21 cellular contexts compared by ENCODE assay signal in the genomic region with DNA sequence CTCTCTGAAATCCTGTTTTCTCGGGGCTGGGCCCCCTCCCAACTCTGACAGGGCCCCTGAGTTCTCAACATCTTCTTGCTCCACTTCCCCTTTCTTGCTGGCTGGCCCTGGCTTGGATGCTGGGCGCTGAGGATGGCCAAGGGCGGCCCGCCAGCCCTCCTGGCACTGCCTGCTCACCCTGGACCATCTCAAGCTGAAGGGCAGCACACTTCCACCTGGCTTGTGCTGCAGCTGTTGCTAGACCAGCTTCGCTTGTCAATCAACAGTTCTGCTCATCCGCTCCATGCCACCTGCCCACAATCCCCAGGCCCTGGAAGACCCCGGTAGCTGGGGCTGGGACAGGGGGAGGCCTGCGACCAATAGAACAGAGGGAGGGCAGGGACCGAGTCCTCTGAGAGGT. TPM values are rescaled to one million over a fixed set of nuclear protein-coding genes. Genes with fewer than 3 reads are reported as not detected.
DNase-seq lines count a peak whose midpoint lies in the region; ATAC-seq, FAIRE-seq and TF ChIP-seq lines count a peak whose summit lies in the region.
"Had no signal": no experiment of that assay in that cellular context is flagged by ENCODE, and none has a peak within 500 bp of the region (broad histone marks: within the 10 kb centered on the region; RNA-seq: fewer than 3 reads in every experiment).

No MANE protein-coding gene starts in this region.

- intact Hi-C loops in CD14-positive monocyte (cut with micrococcal nuclease): no loop called here
- intact Hi-C loops in K562 (cut with micrococcal nuclease): no loop called here

- peak overlapping the region in 2 of 7 donors; percentile 26 to 67 for H3K27ac Mint-ChIP-seq in CD14-positive monocyte
- H3K27ac Mint-ChIP-seq: activated CD4-positive, alpha-beta memory T cell treated with anti-CD3 and anti-CD28 coated beads for 36 hours; WTC11 had no signal

- peaks cover 0 to 7% (median 2%) of the 10 kb centered on the region in 3 donors for H3K27me3 Mint-ChIP-seq in CD14-positive monocyte (ENCODE audit: low read depth in 3 of 3)
- H3K27me3 Mint-ChIP-seq: activated CD4-positive, alpha-beta memory T cell treated with anti-CD3 and anti-CD28 coated beads for 36 hours had no signal

- peaks cover 83 to 100% of the 10 kb centered on the region in 2 donors for H3K36me3 Mint-ChIP-seq in CD14-positive monocyte

- H3K27ac ChIP-seq in K562 (ENCODE audit: extremely low read depth, low read depth, low read length): no peak overlapping the region
- H3K27ac ChIP-seq: neutrophil, PC-9, upper lobe of right lung had no signal

- in situ Hi-C loops in K562 (cut with MboI) (no loop called here), KBM-7 (cut with MboI; ENCODE audit: low pct_unique_long_range_greater_than_20kb, low sequenced_read_pairs) (no loop called here)

- no peaks in the 10 kb centered on the region for H4K20me1 ChIP-seq in K562 (replicated peaks; ENCODE audit: control insufficient read depth, insufficient read depth, low read length)

- CTCF ChIA-PET in K562 (lab: Yijun Ruan, JAX; ENCODE audit: low intra/inter-chr PET ratio): no interaction called here

- no TSS peak for BruUV-seq in K562 (replicated peaks; lab: Mats Ljungman, UMichigan)

- FAIRE-seq in GM12891 (lab: Jason Lieb, UNC) (no peak), K562 (lab: Jason Lieb, UNC) (no peak)
- FAIRE-seq: frontal cortex, kidney had no signal

- no peak overlapping the region for H3K9ac ChIP-seq in K562 (ENCODE audit: insufficient read depth in 1 of 2, low read depth in 2 of 2, low read length in 2 of 2)

- POLR2A ChIA-PET in K562 (lab: Yijun Ruan, JAX): interaction anchor here (0.5 to 5.6 kb wide), 2 partner anchors 12 to 118 kb away, joined by 3 to 40 read pairs; a partner anchor contains a TSS

- H3K4me1 ChIP-seq in K562 (replicated peaks in 1 of 2; ENCODE audit: control insufficient read depth in 2 of 2, insufficient read depth in 2 of 2, low read length in 2 of 2): peaks cover 0 to 5% of the 10 kb centered on the region in 2 experiments; a peak in 1 of 5 replicates
- H3K4me1 ChIP-seq: upper lobe of right lung had no signal

- no peak for TF ChIP-seq RAD21 in K562 (CRISPR knock-in tag; conservative IDR thresholded peaks at IDR 0.05 in 1 of 2, IDR thresholded peaks at IDR 0.05 in 1 of 2)

- H3K4me3 ChIP-seq in K562: no peak overlapping the region
- H3K4me3 ChIP-seq: lung, PC-9, upper lobe of right lung had no signal

- no peaks in the 10 kb centered on the region for H3K9me3 Mint-ChIP-seq in CD14-positive monocyte
- H3K9me3 Mint-ChIP-seq: activated CD4-positive, alpha-beta memory T cell treated with anti-CD3 and anti-CD28 coated beads for 36 hours; WTC11 had no signal

- H3K79me2 ChIP-seq in K562 (ENCODE audit: control insufficient read depth, insufficient read depth, low read length): no peaks in the 10 kb centered on the region

- no peaks in the 10 kb centered on the region for H3K27me3 ChIP-seq in K562 (ENCODE audit: control insufficient read depth in 2 of 2, insufficient read depth in 2 of 2, low read length in 2 of 2)
- H3K27me3 ChIP-seq: neutrophil, upper lobe of right lung had no signal

- DNase-seq in CD14-positive monocyte (ENCODE audit: low spot score) (peak; percentile 36), GM12891 (ENCODE audit: insufficient read length, low spot score) (no peak), K562 (ENCODE audit: extremely low read depth in 1 of 4, low spot score in 3 of 4) (no peak), GF-D8 (lab: John Stamatoyannopoulos, UW) (no peak), KBM-7 (no peak)
- DNase-seq in effector CD4-positive, alpha-beta T cell: no peak
- DNase-seq: activated CD4-positive, alpha-beta memory T cell treated with anti-CD3 and anti-CD28 coated beads for 36 hours; activated naive CD4-positive, alpha-beta T cell treated with Interleukin-2 at 50 U/mL for 16 hours; aorta; central memory CD4-positive, alpha-beta T cell; Karpas-422; kidney; NCI-H1092 treated with DMSO at 0.1 percent for 48 hours; NCI-H2029 treated with DMSO at 0.1 percent for 48 hours; PC-9; stimulated activated CD4-positive, alpha-beta T cell treated with anti-CD3 and anti-CD28 coated beads, Interleukin-4, amount 100 ng/mL, for 4 hours; upper lobe of right lung had no signal

- no peak for TF ChIP-seq EP300 in K562 (IDR thresholded peaks at IDR 0.05; ENCODE audit: low read length)

- H3K4me2 ChIP-seq in K562 (ENCODE audit: insufficient read depth, low read length): no peak overlapping the region
- H3K4me2 ChIP-seq: PC-9 had no signal

- H3K4me1 Mint-ChIP-seq in CD14-positive monocyte: no peaks in the 10 kb centered on the region
- H3K4me1 Mint-ChIP-seq: WTC11 had no signal

- H3K9me3 ChIP-seq in K562 (replicated peaks; ENCODE audit: control insufficient read depth, insufficient read depth, low read depth, low read length): no peaks in the 10 kb centered on the region
- H3K9me3 ChIP-seq: neutrophil, upper lobe of right lung had no signal

- no peaks in the 10 kb centered on the region for H3K9me1 ChIP-seq in K562 (ENCODE audit: control insufficient read depth, insufficient read depth, low read length)

- ATAC-seq in K562: no peak
- ATAC-seq: upper lobe of right lung, WTC11 had no signal

- TF ChIP-seq POLR2A in GM12891 (IDR thresholded peaks at IDR 0.05; ENCODE audit: low read depth, low read length): no peak
- no peak for TF ChIP-seq POLR2A in K562 (conservative IDR thresholded peaks at IDR 0.05)

- WGBS in K562 (ENCODE audit: insufficient coverage, low coverage, missing lambda C conversion rate): 92% methylated on average over 5 of the region's 9 CpGs

- H2AFZ ChIP-seq in K562 (ENCODE audit: low read depth, low read length): no peak overlapping the region
- H2AFZ ChIP-seq: PC-9 had no signal

- TF ChIP-seq CTCF in CD14-positive monocyte (IDR thresholded peaks at IDR 0.05): no peak
- no peak for TF ChIP-seq CTCF in K562 (IDR thresholded peaks at IDR 0.05 in 2 of 3, conservative IDR thresholded peaks at IDR 0.05 in 1 of 3; ENCODE audit: insufficient read depth in 2 of 3, low read depth in 1 of 3, low read length in 3 of 3)

- H3K4me3 Mint-ChIP-seq in CD14-positive monocyte: no peak overlapping the region
- H3K4me3 Mint-ChIP-seq: activated CD4-positive, alpha-beta memory T cell treated with anti-CD3 and anti-CD28 coated beads for 36 hours; WTC11 had no signal

- peaks cover 93% of the 10 kb centered on the region; the same call in 2 of the 3 replicates for H3K36me3 ChIP-seq in K562 (ENCODE audit: control insufficient read depth, insufficient read depth, low read length)

RNA-seq across cellular contexts. Expression of a gene that starts 6.9 kb away (rescaled TPM):
- polyA plus RNA-seq in CD14-positive monocyte (10 to 100 TPM; 41.4 to 75.1 TPM), K562 (2011; rRNA removed) (2.9 and 5.1 TPM in 2 replicates), K562 (2014; fragmentation: Illumina TruSeq; extraction: Trizol) (5.4 and 6.3 TPM in 2 replicates), K562 (2014; fragmentation: Nextera tagmentation; extraction: Ambion mirVana) (under 1 TPM; 0.14 to 0.38 TPM), K562 (2014; rRNA removed) (6.8 and 12.5 TPM in 2 replicates)
- 37.7 TPM for polyA plus RNA-seq in GM12891 (2012; ENCODE audit: low read depth, missing spikeins)
- 36.6 and 78.6 TPM in 2 replicates for total RNA-seq in K562 (2011; cell fraction: chromatin; rRNA removed; ENCODE audit: low replicate concordance)
- 26.7 and 27.8 TPM in 2 replicates for total RNA-seq in K562 (2011; cell fraction: nucleolus; rRNA removed)
- 17.3 and 24.6 TPM in 2 replicates for total RNA-seq in K562 (2011; cell fraction: nucleoplasm; rRNA removed)
- total RNA-seq in K562 (2014; rRNA removed) (9.9 and 12.6 TPM in 2 replicates), K562 (2014; rRNA removed; fragmentation: Illumina TruSeq; extraction: Trizol) (2.2 and 3.9 TPM in 2 replicates), K562 (2015; rRNA removed; fragmentation: Illumina TruSeq; extraction: Trizol) (3.2 and 3.3 TPM in 2 replicates), K562 (2021) (13.5 and 15.8 TPM in 2 replicates)
- 2.3 and 3.5 TPM in 2 replicates for polyA plus RNA-seq in K562 (2011; cell fraction: cytosol; rRNA removed)
- polyA plus RNA-seq in K562 (2011; cell fraction: nucleus; rRNA removed): 27.3 and 36.6 TPM in 2 replicates
- polyA plus RNA-seq in K562 (2012): 8.7 and 16.6 TPM in 2 replicates
- 5.1 and 5.4 TPM in 2 replicates for polyA minus RNA-seq in K562 (2011; rRNA and poly(A)+ RNA removed)
- polyA minus RNA-seq in K562 (2011; cell fraction: cytosol; rRNA and poly(A)+ RNA removed): 3.7 and 6.4 TPM in 2 replicates
- 6.6 and 8.1 TPM in 2 replicates for polyA minus RNA-seq in K562 (2011; cell fraction: nucleus; rRNA and poly(A)+ RNA removed)

RNA-seq across cellular contexts. Expression of a gene that starts 13.1 kb away (rescaled TPM):
- polyA plus RNA-seq in CD14-positive monocyte (10 to 100 TPM; 16.9 to 21.9 TPM), K562 (2011; rRNA removed) (23.1 and 45.6 TPM in 2 replicates), K562 (2014; fragmentation: Illumina TruSeq; extraction: Trizol) (27.9 and 46.9 TPM in 2 replicates), K562 (2014; fragmentation: Nextera tagmentation; extraction: Ambion mirVana) (1 to 10 TPM in 1 of 2 experiments, under 1 TPM in 1; 0.90 to 1.8 TPM), K562 (2014; rRNA removed) (49.2 and 58.9 TPM in 2 replicates)
- polyA plus RNA-seq in GM12891 (2012; ENCODE audit: low read depth, missing spikeins): 35.8 TPM
- total RNA-seq in K562 (2011; cell fraction: chromatin; rRNA removed; ENCODE audit: low replicate concordance): 206 and 610 TPM in 2 replicates
- total RNA-seq in K562 (2011; cell fraction: nucleolus; rRNA removed): 371 and 377 TPM in 2 replicates
- 207 and 218 TPM in 2 replicates for total RNA-seq in K562 (2011; cell fraction: nucleoplasm; rRNA removed)
- total RNA-seq in K562 (2014; rRNA removed) (32.5 and 41.6 TPM in 2 replicates), K562 (2014; rRNA removed; fragmentation: Illumina TruSeq; extraction: Trizol) (20.1 and 21.6 TPM in 2 replicates), K562 (2015; rRNA removed; fragmentation: Illumina TruSeq; extraction: Trizol) (19.6 and 21.8 TPM in 2 replicates), K562 (2021) (68.0 and 83.8 TPM in 2 replicates)
- 27.8 and 39.0 TPM in 2 replicates for polyA plus RNA-seq in K562 (2011; cell fraction: cytosol; rRNA removed)
- polyA plus RNA-seq in K562 (2011; cell fraction: nucleus; rRNA removed): 418 and 536 TPM in 2 replicates
- 43.7 and 80.1 TPM in 2 replicates for polyA plus RNA-seq in K562 (2012)
- 35.7 and 39.3 TPM in 2 replicates for polyA minus RNA-seq in K562 (2011; rRNA and poly(A)+ RNA removed)
- 32.4 and 39.3 TPM in 2 replicates for polyA minus RNA-seq in K562 (2011; cell fraction: cytosol; rRNA and poly(A)+ RNA removed)
- 107 and 134 TPM in 2 replicates for polyA minus RNA-seq in K562 (2011; cell fraction: nucleus; rRNA and poly(A)+ RNA removed)

RNA-seq across cellular contexts. Expression of a gene that starts 18.3 kb away (rescaled TPM):
- polyA plus RNA-seq in CD14-positive monocyte: 1 to 10 TPM; 5.5 to 8.4 TPM
- polyA plus RNA-seq in GM12891 (2012; ENCODE audit: low read depth, missing spikeins): 8.1 TPM
- total RNA-seq in K562 (2011; cell fraction: chromatin; rRNA removed; ENCODE audit: low replicate concordance): 25.4 and 44.7 TPM in 2 replicates
- 19.6 and 22.2 TPM in 2 replicates for total RNA-seq in K562 (2011; cell fraction: nucleolus; rRNA removed)
- 33.1 and 41.5 TPM in 2 replicates for total RNA-seq in K562 (2011; cell fraction: nucleoplasm; rRNA removed)
- 9.5 and 10.6 TPM in 2 replicates for total RNA-seq in K562 (2014; rRNA removed)
- total RNA-seq in K562 (2014; rRNA removed; fragmentation: Illumina TruSeq; extraction: Trizol): 19.3 and 19.8 TPM in 2 replicates
- total RNA-seq in K562 (2015; rRNA removed; fragmentation: Illumina TruSeq; extraction: Trizol): 14.6 and 14.7 TPM in 2 replicates
- 13.1 and 17.5 TPM in 2 replicates for total RNA-seq in K562 (2021)
- polyA plus RNA-seq in K562 (2011; rRNA removed): 14.9 and 20.3 TPM in 2 replicates
- polyA plus RNA-seq in K562 (2011; cell fraction: cytosol; rRNA removed): 4.6 and 7.6 TPM in 2 replicates
- polyA plus RNA-seq in K562 (2011; cell fraction: nucleus; rRNA removed): 6.4 and 7.7 TPM in 2 replicates
- polyA plus RNA-seq in K562 (2012): 7.0 and 7.5 TPM in 2 replicates
- polyA plus RNA-seq in K562 (2014; fragmentation: Illumina TruSeq; extraction: Trizol): 10.6 and 11.1 TPM in 2 replicates
- 10 to 100 TPM in 1 of 2 experiments, 1 to 10 TPM in 1; 9.6 to 11.8 TPM for polyA plus RNA-seq in K562 (2014; fragmentation: Nextera tagmentation; extraction: Ambion mirVana)
- polyA plus RNA-seq in K562 (2014; rRNA removed): 8.6 and 12.4 TPM in 2 replicates
- polyA minus RNA-seq in K562 (2011; rRNA and poly(A)+ RNA removed): 28.3 and 34.7 TPM in 2 replicates
- polyA minus RNA-seq in K562 (2011; cell fraction: cytosol; rRNA and poly(A)+ RNA removed): 7.5 and 7.6 TPM in 2 replicates
- 4.4 and 9.1 TPM in 2 replicates for polyA minus RNA-seq in K562 (2011; cell fraction: nucleus; rRNA and poly(A)+ RNA removed)

RNA-seq across cellular contexts. Expression of a gene that starts 22.3 kb away (rescaled TPM):
- polyA plus RNA-seq in CD14-positive monocyte (1 to 10 TPM; 1.9 to 2.2 TPM), K562 (2011; rRNA removed) (4.4 and 9.4 TPM in 2 replicates), K562 (2014; fragmentation: Illumina TruSeq; extraction: Trizol) (6.5 and 7.8 TPM in 2 replicates), K562 (2014; fragmentation: Nextera tagmentation; extraction: Ambion mirVana) (under 1 TPM; 0.63 TPM), K562 (2014; rRNA removed) (8.1 and 13.8 TPM in 2 replicates)
- polyA plus RNA-seq in GM12891 (2012; ENCODE audit: low read depth, missing spikeins): 12.5 TPM
- 44.7 and 88.0 TPM in 2 replicates for total RNA-seq in K562 (2011; cell fraction: chromatin; rRNA removed; ENCODE audit: low replicate concordance)
- 27.1 and 27.2 TPM in 2 replicates for total RNA-seq in K562 (2011; cell fraction: nucleolus; rRNA removed)
- total RNA-seq in K562 (2011; cell fraction: nucleoplasm; rRNA removed): 34.0 and 49.1 TPM in 2 replicates
- total RNA-seq in K562 (2014; rRNA removed) (2.3 and 3.3 TPM in 2 replicates), K562 (2014; rRNA removed; fragmentation: Illumina TruSeq; extraction: Trizol) (1.8 and 1.9 TPM in 2 replicates), K562 (2015; rRNA removed; fragmentation: Illumina TruSeq; extraction: Trizol) (4.0 and 4.4 TPM in 2 replicates), K562 (2021) (7.0 and 10.3 TPM in 2 replicates)
- polyA plus RNA-seq in K562 (2011; cell fraction: cytosol; rRNA removed): 7.7 and 7.9 TPM in 2 replicates
- polyA plus RNA-seq in K562 (2011; cell fraction: nucleus; rRNA removed): 76.8 and 108 TPM in 2 replicates
- polyA plus RNA-seq in K562 (2012): 9.5 and 18.9 TPM in 2 replicates
- 2.7 and 3.6 TPM in 2 replicates for polyA minus RNA-seq in K562 (2011; rRNA and poly(A)+ RNA removed)
- polyA minus RNA-seq in K562 (2011; cell fraction: cytosol; rRNA and poly(A)+ RNA removed): 1.6 and 2.5 TPM in 2 replicates
- 6.6 and 7.2 TPM in 2 replicates for polyA minus RNA-seq in K562 (2011; cell fraction: nucleus; rRNA and poly(A)+ RNA removed)

RNA-seq across cellular contexts. Expression of a gene that starts 31.8 kb away (rescaled TPM):
- polyA plus RNA-seq in CD14-positive monocyte: not detected
- polyA plus RNA-seq in GM12891 (2012; ENCODE audit: low read depth, missing spikeins): 1.4 TPM
- total RNA-seq in K562 (2011; cell fraction: chromatin; rRNA removed; ENCODE audit: low replicate concordance): 4.4 and 8.4 TPM in 2 replicates
- total RNA-seq in K562 (2011; cell fraction: nucleolus; rRNA removed): 4.8 and 5.3 TPM in 2 replicates
- total RNA-seq in K562 (2011; cell fraction: nucleoplasm; rRNA removed): 3.2 and 4.2 TPM in 2 replicates
- 1.2 and 2.2 TPM in 2 replicates for total RNA-seq in K562 (2014; rRNA removed)
- total RNA-seq in K562 (2014; rRNA removed; fragmentation: Illumina TruSeq; extraction: Trizol): 0.73 and 0.86 TPM in 2 replicates
- 2.0 and 2.1 TPM in 2 replicates for total RNA-seq in K562 (2015; rRNA removed; fragmentation: Illumina TruSeq; extraction: Trizol)
- 2.0 and 2.1 TPM in 2 replicates for total RNA-seq in K562 (2021)
- 2.7 and 3.1 TPM in 2 replicates for polyA plus RNA-seq in K562 (2011; rRNA removed)
- 2.3 and 3.1 TPM in 2 replicates for polyA plus RNA-seq in K562 (2011; cell fraction: cytosol; rRNA removed)
- polyA plus RNA-seq in K562 (2011; cell fraction: nucleus; rRNA removed): 5.2 and 12.2 TPM in 2 replicates
- 2.0 and 4.6 TPM in 2 replicates for polyA plus RNA-seq in K562 (2012)
- 0.92 and 2.5 TPM in 2 replicates for polyA plus RNA-seq in K562 (2014; fragmentation: Illumina TruSeq; extraction: Trizol)
- under 1 TPM in 1 of 2 experiments, not detected in 1; 0.11 TPM for polyA plus RNA-seq in K562 (2014; fragmentation: Nextera tagmentation; extraction: Ambion mirVana)
- 3.8 and 5.9 TPM in 2 replicates for polyA plus RNA-seq in K562 (2014; rRNA removed)
- 0.98 and 1.0 TPM in 2 replicates for polyA minus RNA-seq in K562 (2011; rRNA and poly(A)+ RNA removed)
- 1.8 TPM in 1 of 2 replicates, not detected in the other for polyA minus RNA-seq in K562 (2011; cell fraction: cytosol; rRNA and poly(A)+ RNA removed)
- polyA minus RNA-seq in K562 (2011; cell fraction: nucleus; rRNA and poly(A)+ RNA removed): 3.2 and 3.4 TPM in 2 replicates
